17 cellular contexts compared by ENCODE assay signal in genomic region chr9:82313697-82314096, GRCh38.
A peak's percentile ranks its signal among the peaks of the same experiment; 100 is the strongest.
DNase-seq lines count a peak whose midpoint lies in the region; ATAC-seq and TF ChIP-seq lines count a peak whose summit lies in the region.
"Had no signal": no experiment of that assay in that cellular context is flagged by ENCODE, and none has a peak within 500 bp of the region (broad histone marks: within the 10 kb centered on the region; RNA-seq: fewer than 3 reads in every experiment).

No MANE protein-coding gene starts in this region.

- H3K9me3 Mint-ChIP-seq in GM23338 = peaks cover 3% of the 10 kb centered on the region; the same call in 1 of the 3 replicates
- H3K9me3 Mint-ChIP-seq: HFFc6 had no signal

- H3K4me3 Mint-ChIP-seq in GM23338 = no peak overlapping the region
- H3K4me3 Mint-ChIP-seq: B cell; CD4-positive, CD25-positive, alpha-beta regulatory T cell; CD8-positive, alpha-beta T cell; H9; HFFc6 had no signal

- intact Hi-C loops in PC-3 (cut with micrococcal nuclease) = no loop called here

- H3K27ac Mint-ChIP-seq in GM23338 = no peak overlapping the region
- H3K27ac Mint-ChIP-seq: B cell; CD4-positive, CD25-positive, alpha-beta regulatory T cell; CD8-positive, alpha-beta T cell; H9; HFFc6 had no signal

- no peaks in the 10 kb centered on the region for H3K36me3 Mint-ChIP-seq in GM23338 (ENCODE audit: low read depth)
- H3K36me3 Mint-ChIP-seq: CD4-positive, CD25-positive, alpha-beta regulatory T cell; CD8-positive, alpha-beta T cell had no signal

- no peak for ATAC-seq in PC-3
- no peak for ATAC-seq in GM21737 (IDR thresholded peaks at IDR 0.05; ENCODE audit: unreplicated experiment)
- ATAC-seq in GM23338 = no peak
- ATAC-seq in HG03571 (IDR thresholded peaks at IDR 0.05; ENCODE audit: unreplicated experiment) = no peak
- ATAC-seq: CD8-positive, alpha-beta T cell had no signal

- WGBS in liver = 58% methylated on average over 2 of the region's 2 CpGs

- H2AFZ ChIP-seq in PC-3 (ENCODE audit: low read length) = no peak overlapping the region
- no peak overlapping the region for H2AFZ ChIP-seq in GM23338

- no peak for TF ChIP-seq CTCF in PC-3 (conservative IDR thresholded peaks at IDR 0.05; ENCODE audit: low read depth, low read length)
- no peak for TF ChIP-seq CTCF in liver (IDR thresholded peaks at IDR 0.05; ENCODE audit: low read depth, low read length, missing input control)
- no peak for TF ChIP-seq CTCF in GM23338 (conservative IDR thresholded peaks at IDR 0.05; ENCODE audit: low read depth in 2 of 2)

- no peaks in the 10 kb centered on the region for H4K20me1 ChIP-seq in PC-3 (ENCODE audit: low read length)
- H4K20me1 ChIP-seq in GM23338 (replicated peaks; ENCODE audit: insufficient read depth) = no peaks in the 10 kb centered on the region
- H4K20me1 ChIP-seq: BLaER1 had no signal

- H3K27me3 ChIP-seq in PC-3 (ENCODE audit: low read length) (no peaks in the 10 kb centered on the region), liver (ENCODE audit: control insufficient read depth in 4 of 4, insufficient read depth in 4 of 4, low read length in 3 of 4) (no peaks in the 10 kb centered on the region), GM23338 (ENCODE audit: insufficient read depth) (no peaks in the 10 kb centered on the region)
- H3K27me3 ChIP-seq: BLaER1 had no signal

- H3F3A ChIP-seq in PC-3 (ENCODE audit: low read length, unreplicated experiment) (no peaks in the 10 kb centered on the region), GM23338 (replicated peaks; ENCODE audit: low read depth) (no peaks in the 10 kb centered on the region)

- H3K79me2 ChIP-seq in PC-3 (ENCODE audit: low read length) = no peaks in the 10 kb centered on the region
- H3K79me2 ChIP-seq in GM23338 (replicated peaks; ENCODE audit: insufficient read depth) = no peaks in the 10 kb centered on the region

- no peaks in the 10 kb centered on the region for H3K36me3 ChIP-seq in PC-3 (ENCODE audit: low read depth, low read length)
- H3K36me3 ChIP-seq in liver (ENCODE audit: control insufficient read depth in 4 of 4, insufficient read depth in 3 of 4, low read depth in 1 of 4, low read length in 3 of 4) = no peaks in the 10 kb centered on the region
- H3K36me3 ChIP-seq in GM23338 (ENCODE audit: insufficient read depth) = no peaks in the 10 kb centered on the region
- H3K36me3 ChIP-seq: BLaER1 had no signal

- H3K4me3 ChIP-seq in PC-3 (ENCODE audit: low read length) = no peak overlapping the region
- H3K4me3 ChIP-seq in liver (ENCODE audit: low read depth in 1 of 3, low read length in 3 of 3) = no peak overlapping the region
- H3K4me3 ChIP-seq in GM23338 = no peak overlapping the region
- H3K4me3 ChIP-seq: BLaER1 had no signal

- H3K4me2 ChIP-seq in PC-3 (ENCODE audit: low read length) = no peak overlapping the region
- no peak overlapping the region for H3K4me2 ChIP-seq in GM23338
- H3K4me2 ChIP-seq: BLaER1 had no signal

- TF ChIP-seq RAD21 in liver (IDR thresholded peaks at IDR 0.05) = peak; percentile 31 to 57

- H3K9me3 ChIP-seq in PC-3 (ENCODE audit: low read length) (no peaks in the 10 kb centered on the region), liver (ENCODE audit: control insufficient read depth in 4 of 4, low read length in 3 of 4) (no peaks in the 10 kb centered on the region)
- H3K9me3 ChIP-seq: BLaER1, Caco-2 had no signal

- H3K4me1 Mint-ChIP-seq in GM23338 = no peaks in the 10 kb centered on the region
- H3K4me1 Mint-ChIP-seq: CD4-positive, CD25-positive, alpha-beta regulatory T cell; H9 had no signal

- H3K4me1 ChIP-seq in PC-3 (ENCODE audit: insufficient read depth, low read length) = peaks cover 3% of the 10 kb centered on the region; the same call in 1 of the 2 replicates
- peaks cover 0 to 7% (median 3%) of the 10 kb centered on the region in 4 donors for H3K4me1 ChIP-seq in liver (ENCODE audit: control insufficient read depth in 4 of 4, insufficient read depth in 4 of 4, low read length in 3 of 4)
- no peaks in the 10 kb centered on the region for H3K4me1 ChIP-seq in GM23338 (ENCODE audit: insufficient read depth)
- H3K4me1 ChIP-seq: BLaER1, Caco-2 had no signal

- H3K9ac ChIP-seq in PC-3 (ENCODE audit: low read length) = no peak overlapping the region
- no peak overlapping the region for H3K9ac ChIP-seq in liver (ENCODE audit: low read depth in 1 of 2, low read length in 2 of 2)
- H3K9ac ChIP-seq: BLaER1 had no signal

- BruUV-seq in PC-3 (replicated peaks; lab: Mats Ljungman, UMichigan) = no TSS peak

- DNase-seq in HuH-7 (ENCODE audit: low spot score) (peak; percentile 6), PC-3 (peak; percentile 14), GM23338 (ENCODE audit: low spot score) (no peak)
- DNase-seq: Caco-2; CD4-positive, CD25-positive, alpha-beta regulatory T cell; CD8-positive, alpha-beta T cell; DMS153; DMS79 treated with DMSO at 0.1 percent for 48 hours; GF-D8; H9; HFFc6 had no signal

- POLR2A ChIA-PET in PC-3 (lab: Charles Lee; ENCODE audit: unreplicated experiment) = no interaction called here

- H3K27ac ChIP-seq in PC-3 (ENCODE audit: low read length) (no peak overlapping the region), liver (ENCODE audit: low read depth in 1 of 2, low read length in 2 of 2) (no peak overlapping the region), GM23338 (ENCODE audit: low read depth) (no peak overlapping the region)
- H3K27ac ChIP-seq: BLaER1, C4-2B had no signal

- CTCF ChIA-PET in PC-3 (lab: Charles Lee) = no interaction called here

- H3K9me2 ChIP-seq in PC-3 (replicated peaks; ENCODE audit: low read length) (no peaks in the 10 kb centered on the region), GM23338 (ENCODE audit: insufficient read depth) (no peaks in the 10 kb centered on the region)

- H3K27me3 Mint-ChIP-seq in GM23338 (ENCODE audit: insufficient read depth, low read depth, poor library complexity) = no peaks in the 10 kb centered on the region
- H3K27me3 Mint-ChIP-seq: B cell; CD4-positive, CD25-positive, alpha-beta regulatory T cell had no signal

TF ChIP-seq in liver, 16 proteins besides CTCF, POLR2A, EP300 and RAD21 (continues in another document):
- peak; percentile 74 for TF ChIP-seq SP1 (IDR thresholded peaks at IDR 0.05)
- TF ChIP-seq FOXA2 (IDR thresholded peaks at IDR 0.05) = peak; percentile 7
- no peak for TF ChIP-seq REST (IDR thresholded peaks at IDR 0.05)
- TF ChIP-seq HNF4G (IDR thresholded peaks at IDR 0.05) = peak; percentile 69
- peak; percentile 79 to 85 for TF ChIP-seq HNF4A (conservative IDR thresholded peaks at IDR 0.05)
- TF ChIP-seq JUND (IDR thresholded peaks at IDR 0.05) = peak in 1 of 2 donors; percentile 21
- peak; percentile 49 to 54 for TF ChIP-seq RXRA (IDR thresholded peaks at IDR 0.05)

TF ChIP-seq in GM23338, 12 proteins besides CTCF, POLR2A, EP300 and RAD21 (continues in another document):
- no peak for TF ChIP-seq STAT1 (IDR thresholded peaks at IDR 0.05; ENCODE audit: unreplicated experiment)
- no peak for TF ChIP-seq POLR2AphosphoS5 (IDR thresholded peaks at IDR 0.05; ENCODE audit: low read depth)
